In the genomic region with DNA sequence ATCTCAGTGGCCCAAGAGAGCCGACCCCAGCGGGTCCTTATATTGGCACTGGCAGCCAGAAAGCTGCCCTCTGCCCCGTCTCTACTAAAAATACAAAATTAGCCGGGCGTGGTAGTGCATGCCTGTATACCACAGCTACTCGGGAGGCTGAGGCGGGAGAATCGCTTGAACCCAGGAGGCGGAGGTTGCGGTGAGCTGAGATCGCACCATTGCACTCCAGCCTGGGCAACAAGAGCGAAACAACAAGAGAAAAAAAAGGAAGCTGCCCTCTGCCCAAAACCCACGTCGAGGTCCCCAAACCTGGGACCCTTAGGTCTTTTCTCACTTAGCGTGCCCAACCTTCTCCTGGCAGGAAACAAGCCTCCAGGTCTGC, we compare ENCODE assay signal across 2 cellular contexts. TPM values are rescaled to one million over a fixed set of nuclear protein-coding genes. Genes with fewer than 3 reads are reported as not detected.
DNase-seq lines count a peak whose midpoint lies in the region; TF ChIP-seq lines count a peak whose summit lies in the region.
"Not testable (repeated sequence)": the region's sequence is repeated elsewhere in the genome, so short reads cannot be mapped to it uniquely, and the experiment has no call there.

No MANE protein-coding gene starts in this region.

- H3K36me3 ChIP-seq in ovary = not testable (repeated sequence)

- H3K9me3 ChIP-seq in ovary = not testable (repeated sequence)

- TF ChIP-seq CTCF in ovary (IDR thresholded peaks at IDR 0.05) = not testable (repeated sequence)

- not testable (repeated sequence) for DNase-seq in activated CD4-positive, alpha-beta memory T cell treated with anti-CD3 and anti-CD28 coated beads for 36 hours; ovary

- H3K27me3 ChIP-seq in ovary = not testable (repeated sequence)

- H3K4me3 Mint-ChIP-seq in activated CD4-positive, alpha-beta memory T cell treated with anti-CD3 and anti-CD28 coated beads for 36 hours = peak overlapping the region; percentile 91

- intact Hi-C loops in activated CD4-positive, alpha-beta memory T cell treated with anti-CD3 and anti-CD28 coated beads for 36 hours (cut with micrococcal nuclease) = loop anchor here (5.0 kb wide), 1 partner anchor 43 kb away; no protein-coding TSS in a partner anchor
- intact Hi-C loops in ovary (cut with DNase I) = loop anchor here in 1 of 4 donors (10.0 kb wide), 1 partner anchor 151 kb away; no protein-coding TSS in a partner anchor

- H3K27me3 Mint-ChIP-seq in activated CD4-positive, alpha-beta memory T cell treated with anti-CD3 and anti-CD28 coated beads for 36 hours = not testable (repeated sequence)

- H3K27ac Mint-ChIP-seq in activated CD4-positive, alpha-beta memory T cell treated with anti-CD3 and anti-CD28 coated beads for 36 hours = peak overlapping the region; percentile 92

- TF ChIP-seq POLR2A in ovary (IDR thresholded peaks at IDR 0.05) = not testable (repeated sequence)

- TF ChIP-seq EP300 in ovary (IDR thresholded peaks at IDR 0.05) = not testable (repeated sequence)

- H3K36me3 Mint-ChIP-seq in activated CD4-positive, alpha-beta memory T cell treated with anti-CD3 and anti-CD28 coated beads for 36 hours = peaks cover 40% of the 10 kb centered on the region

- H3K4me3 ChIP-seq in ovary = peak overlapping the region; percentile 78

- H3K9me3 Mint-ChIP-seq in activated CD4-positive, alpha-beta memory T cell treated with anti-CD3 and anti-CD28 coated beads for 36 hours = not testable (repeated sequence)

- 53 to 64% (median 55%) methylated on average over 15 of the region's 15 CpGs for WGBS in ovary, 3 donors

- peak overlapping the region; percentile 50 to 78 for H3K27ac ChIP-seq in ovary

- POLR2A ChIA-PET in activated CD4-positive, alpha-beta memory T cell treated with anti-CD3 and anti-CD28 coated beads for 36 hours (lab: Charles Lee) = interaction anchor here (1.1 to 3.1 kb wide), 9 partner anchors 9 to 35 kb away, joined by 3 to 27 read pairs (median 6); partner anchors contain the start of gene CASP2

- H3K4me1 ChIP-seq in ovary (ENCODE audit: insufficient read depth) = not testable (repeated sequence)

- H3K4me1 Mint-ChIP-seq in activated CD4-positive, alpha-beta memory T cell treated with anti-CD3 and anti-CD28 coated beads for 36 hours (ENCODE audit: low read depth) = peaks cover 59% of the 10 kb centered on the region

- CTCF ChIA-PET in activated CD4-positive, alpha-beta memory T cell treated with anti-CD3 and anti-CD28 coated beads for 36 hours (lab: Charles Lee) = interaction anchor here (0.6 to 1.9 kb wide), 7 partner anchors 9 to 152 kb away, joined by 3 to 13 read pairs (median 3); no protein-coding TSS in a partner anchor

RNA-seq across cellular contexts. Expression of gene GSTK1, which starts 0.9 kb away (rescaled TPM):
- 100 to 1,000 TPM; 218 to 224 TPM for total RNA-seq in activated CD4-positive, alpha-beta memory T cell treated with anti-CD3 and anti-CD28 coated beads for 36 hours
- 100 to 1,000 TPM in 1 of 7 donors, 10 to 100 TPM in 6; 55.0 to 108 (median 75.7) TPM for total RNA-seq in ovary
- polyA plus RNA-seq in ovary = 100 to 1,000 TPM in 1 of 2 donors, 10 to 100 TPM in 1; 84.9 to 138 TPM

RNA-seq across cellular contexts. Expression of gene TMEM139, which starts 20.6 kb away (rescaled TPM):
- under 1 TPM; 0.29 to 0.70 TPM for total RNA-seq in activated CD4-positive, alpha-beta memory T cell treated with anti-CD3 and anti-CD28 coated beads for 36 hours
- 10 to 100 TPM in 1 of 7 donors, 1 to 10 TPM in 2, under 1 TPM in 4; 0.35 to 10.8 (median 0.61) TPM for total RNA-seq in ovary
- 1 to 10 TPM in 1 of 2 donors, under 1 TPM in 1; 0.42 to 1.2 TPM for polyA plus RNA-seq in ovary

RNA-seq across cellular contexts. Expression of gene CASP2, which starts 24.0 kb away (rescaled TPM):
- 100 to 1,000 TPM; 117 to 129 TPM for total RNA-seq in activated CD4-positive, alpha-beta memory T cell treated with anti-CD3 and anti-CD28 coated beads for 36 hours
- total RNA-seq in ovary = 10 to 100 TPM in 5 of 7 donors, 1 to 10 TPM in 2; 7.7 to 26.6 (median 23.0) TPM
- 10 to 100 TPM in 1 of 2 donors, 1 to 10 TPM in 1; 8.0 to 23.8 TPM for polyA plus RNA-seq in ovary

RNA-seq across cellular contexts. Expression of gene TAS2R40, which starts 42.3 kb away (rescaled TPM):
- not detected for total RNA-seq in activated CD4-positive, alpha-beta memory T cell treated with anti-CD3 and anti-CD28 coated beads for 36 hours
- total RNA-seq in ovary = not detected
- polyA plus RNA-seq in ovary = not detected

RNA-seq across cellular contexts. Expression of gene CLCN1, which starts 51.7 kb away (rescaled TPM):
- total RNA-seq in activated CD4-positive, alpha-beta memory T cell treated with anti-CD3 and anti-CD28 coated beads for 36 hours = under 1 TPM in 1 of 2 experiments, not detected in 1; 0.17 TPM
- under 1 TPM in 1 of 7 donors, not detected in 6; 0.10 TPM for total RNA-seq in ovary
- not detected for polyA plus RNA-seq in ovary

Comparison
In these comparisons a context has a peak if more than half of its experiments do, and no peak if none do; other contexts are left out.
1. RNA of gene CASP2, which starts 24.0 kb away (total RNA-seq): 117 to 129 TPM in activated CD4-positive, alpha-beta memory T cell treated with anti-CD3 and anti-CD28 coated beads for 36 hours; 7.7 to 26.6 TPM in ovary; every median in the first group is over 4 times any median in the second.